Comparison of ENCODE assay signal across 10 cellular contexts in the genomic region with DNA sequence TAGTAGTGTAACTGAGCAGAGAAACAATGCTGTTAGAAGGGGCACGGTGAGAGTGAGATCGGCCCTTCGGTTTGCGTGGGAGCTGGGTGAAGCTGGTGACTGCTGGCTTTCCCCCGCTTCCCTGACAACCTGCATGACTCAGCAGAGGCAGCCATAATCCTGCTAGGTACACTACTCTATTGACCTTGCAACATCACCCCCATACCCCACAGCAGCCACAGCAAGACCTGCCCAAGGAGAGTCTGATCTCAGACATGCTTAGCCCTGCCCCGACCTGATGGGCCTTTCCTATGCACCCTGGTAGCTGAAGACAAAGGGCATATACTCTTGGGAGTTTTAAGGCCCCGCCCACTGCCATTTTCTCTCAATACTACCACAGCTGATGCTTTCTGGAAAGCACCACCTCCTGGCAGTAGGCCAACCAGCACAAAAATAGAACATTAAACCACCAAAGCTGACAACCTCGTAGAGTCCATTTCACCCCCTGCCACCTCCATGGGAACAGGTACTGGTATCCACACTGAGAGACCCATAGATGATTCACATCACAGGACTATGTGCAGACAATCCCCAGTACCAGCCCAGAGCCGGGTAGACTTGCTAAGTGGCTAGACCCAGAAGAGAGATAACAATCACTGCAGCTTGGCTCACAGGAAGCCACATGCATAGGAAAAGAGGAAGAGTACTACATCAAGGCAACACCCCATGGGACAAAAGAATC.
DNase-seq lines count a peak whose midpoint lies in the region; ATAC-seq lines count a peak whose summit lies in the region.
"Had no signal": no experiment of that assay in that cellular context is flagged by ENCODE, and none has a peak within 500 bp of the region (broad histone marks: within the 10 kb centered on the region; RNA-seq: fewer than 3 reads in every experiment).

No MANE protein-coding gene starts in this region.

- ATAC-seq in GM21529 (IDR thresholded peaks at IDR 0.05; ENCODE audit: unreplicated experiment) (peak; percentile 61), memory B cell (ENCODE audit: low read depth) (peak; percentile 74), GM21619 (IDR thresholded peaks at IDR 0.05; ENCODE audit: unreplicated experiment) (no peak)

- H3K27ac Mint-ChIP-seq in memory B cell = peak overlapping the region; percentile 7

- H3K36me3 Mint-ChIP-seq in memory B cell = peaks cover 4% of the 10 kb centered on the region

- peaks cover 13% of the 10 kb centered on the region for H3K27me3 Mint-ChIP-seq in memory B cell

- peaks cover 14% of the 10 kb centered on the region for H3K9me3 Mint-ChIP-seq in memory B cell

- DNase-seq in NCI-H82 (lab: John Stamatoyannopoulos, UW) = peak; percentile 1
- no peak for DNase-seq in NCI-H82 treated with DMSO at 0.1 percent for 48 hours (lab: John Stamatoyannopoulos, UW; ENCODE audit: unreplicated experiment)
- DNase-seq in RPMI7951 (ENCODE audit: low read depth) = peak; percentile 1
- peak; percentile 3 to 22 for DNase-seq in memory B cell (ENCODE audit: low spot score in 2 of 2)
- no peak for DNase-seq in dermis blood vessel endothelial cell
- no peak for DNase-seq in NCI-H524 (lab: John Stamatoyannopoulos, UW)
- DNase-seq: foreskin keratinocyte, tibial artery had no signal

- peak overlapping the region; percentile 25 for H3K4me3 Mint-ChIP-seq in memory B cell

- peaks cover 11% of the 10 kb centered on the region for H3K4me1 Mint-ChIP-seq in memory B cell

Comparison
In these comparisons a context has a peak if more than half of its experiments do, and no peak if none do; other contexts are left out.
1. DNase-seq: peak in NCI-H82 (single experiment), RPMI7951 (single experiment) and memory B cell (2 of 2); none in NCI-H82 treated with DMSO at 0.1 percent for 48 hours (single experiment), dermis blood vessel endothelial cell (single experiment) and NCI-H524 (0 of 2).